ENCODE assay signal across 8 cellular contexts in the genomic region with DNA sequence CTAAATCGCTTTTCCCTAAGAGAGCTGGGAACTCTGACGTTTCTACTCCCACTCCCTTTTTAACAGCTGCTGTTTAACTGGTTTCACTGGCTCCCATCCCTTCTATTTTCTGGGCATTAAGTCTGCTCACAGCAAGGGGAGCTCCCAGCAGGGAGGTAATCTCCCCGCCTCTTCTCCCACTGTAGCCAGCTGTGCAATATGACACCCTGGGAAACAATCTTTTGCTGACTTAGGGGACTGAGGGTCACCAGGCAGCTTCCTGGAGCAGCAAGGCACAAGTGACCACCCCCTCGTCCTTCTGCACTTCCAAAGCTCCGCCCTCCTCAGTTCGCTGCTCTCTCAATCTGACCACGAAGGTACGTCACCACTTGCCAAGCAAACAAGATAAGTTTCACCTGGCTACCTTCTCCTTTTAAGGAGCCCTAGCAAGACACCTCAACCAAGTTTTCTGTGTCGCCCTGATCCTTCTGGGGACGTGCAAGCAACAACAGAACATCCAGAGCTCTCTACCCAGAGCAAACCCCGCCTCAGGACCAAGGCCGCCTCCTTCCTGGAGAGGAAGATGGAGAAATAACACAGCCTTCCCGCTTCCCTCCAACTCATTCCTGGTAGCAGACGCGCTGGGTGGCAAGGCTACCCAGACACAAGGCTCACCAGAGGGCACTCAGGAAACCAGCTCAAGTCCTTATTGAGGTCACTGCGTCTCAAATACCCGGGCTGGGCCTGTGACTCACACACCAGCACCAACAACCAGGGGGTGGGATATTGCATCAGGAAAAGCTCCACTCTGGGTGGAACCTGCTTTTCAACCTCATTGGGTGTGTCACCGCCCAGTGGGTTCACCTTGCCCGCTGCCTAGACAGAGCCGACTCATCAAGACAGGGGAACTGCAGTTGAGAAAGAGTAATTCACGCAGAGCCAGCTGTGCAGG.
DNase-seq lines count a peak whose midpoint lies in the region; ATAC-seq, FAIRE-seq and TF ChIP-seq lines count a peak whose summit lies in the region.

No MANE protein-coding gene starts in this region.

- TF ChIP-seq CTCF in pancreas (IDR thresholded peaks at IDR 0.05) (no peak), upper lobe of right lung (IDR thresholded peaks at IDR 0.05) (no peak)

- ATAC-seq in pancreas (peak; percentile 84 to 87 (median 86)), upper lobe of right lung (peak; percentile 95), HG03565 (IDR thresholded peaks at IDR 0.05; ENCODE audit: unreplicated experiment) (no peak)

- H3K4me3 ChIP-seq in pancreas (peak overlapping the region in 2 of 4 donors; percentile 6), upper lobe of right lung (peak overlapping the region; percentile 6)

- no peaks in the 10 kb centered on the region for H3K27me3 ChIP-seq in pancreas
- H3K27me3 ChIP-seq in upper lobe of right lung: no peaks in the 10 kb centered on the region

- H3K27ac ChIP-seq in pancreas (peak overlapping the region; percentile 81 to 99 (median 96)), upper lobe of right lung (peak overlapping the region; percentile 77)

- DNase-seq in GM04504 (ENCODE audit: low read depth): peak; percentile 89
- peak; percentile 81 for DNase-seq in HS-27A (ENCODE audit: low read depth)
- DNase-seq in RPMI8226: peak; percentile 23
- peak; percentile 53 for DNase-seq in activated gamma-delta T cell treated with anti-CD3 and anti-CD28 coated beads, Interleukin-2, amount 50 U/mL, for 16 hours (ENCODE audit: low read depth)
- DNase-seq in glomerular visceral epithelial cell (ENCODE audit: extremely low spot score): peak; percentile 98
- peak; percentile 74 to 93 (median 87) for DNase-seq in pancreas
- peak; percentile 87 for DNase-seq in upper lobe of right lung

- intact Hi-C loops in pancreas (cut with DNase I) (loop anchor here in 1 of 3 donors (10.0 kb wide), 1 partner anchor 90 kb away; the partner anchor contains the start of gene STK24), upper lobe of right lung (cut with DNase I) (no loop called here)

- H3K36me3 ChIP-seq in pancreas (no peaks in the 10 kb centered on the region), upper lobe of right lung (peaks cover 7% of the 10 kb centered on the region)

- H3K9me3 ChIP-seq in pancreas (no peaks in the 10 kb centered on the region), upper lobe of right lung (no peaks in the 10 kb centered on the region)

- WGBS in pancreas, 2 donors: 15 to 17% methylated on average over 21 of the region's 21 CpGs

- H3K4me1 ChIP-seq in pancreas (peaks cover 33 to 51% (median 49%) of the 10 kb centered on the region in 3 donors), upper lobe of right lung (peaks cover 63% of the 10 kb centered on the region)

- no peak for FAIRE-seq in pancreas (lab: Jason Lieb, UNC)

Comparison
In these comparisons a context has a peak if more than half of its experiments do, and no peak if none do; other contexts are left out.
1. DNase-seq: peak in every context shown above with its lines; median percentile 98 in glomerular visceral epithelial cell; 89 in GM04504; 87 in pancreas; 87 in upper lobe of right lung; 81 in HS-27A; 53 in activated gamma-delta T cell treated with anti-CD3 and anti-CD28 coated beads, Interleukin-2, amount 50 U/mL, for 16 hours; 23 in RPMI8226.